Comparison of ENCODE assay signal across 1 cellular context in the genomic region with DNA sequence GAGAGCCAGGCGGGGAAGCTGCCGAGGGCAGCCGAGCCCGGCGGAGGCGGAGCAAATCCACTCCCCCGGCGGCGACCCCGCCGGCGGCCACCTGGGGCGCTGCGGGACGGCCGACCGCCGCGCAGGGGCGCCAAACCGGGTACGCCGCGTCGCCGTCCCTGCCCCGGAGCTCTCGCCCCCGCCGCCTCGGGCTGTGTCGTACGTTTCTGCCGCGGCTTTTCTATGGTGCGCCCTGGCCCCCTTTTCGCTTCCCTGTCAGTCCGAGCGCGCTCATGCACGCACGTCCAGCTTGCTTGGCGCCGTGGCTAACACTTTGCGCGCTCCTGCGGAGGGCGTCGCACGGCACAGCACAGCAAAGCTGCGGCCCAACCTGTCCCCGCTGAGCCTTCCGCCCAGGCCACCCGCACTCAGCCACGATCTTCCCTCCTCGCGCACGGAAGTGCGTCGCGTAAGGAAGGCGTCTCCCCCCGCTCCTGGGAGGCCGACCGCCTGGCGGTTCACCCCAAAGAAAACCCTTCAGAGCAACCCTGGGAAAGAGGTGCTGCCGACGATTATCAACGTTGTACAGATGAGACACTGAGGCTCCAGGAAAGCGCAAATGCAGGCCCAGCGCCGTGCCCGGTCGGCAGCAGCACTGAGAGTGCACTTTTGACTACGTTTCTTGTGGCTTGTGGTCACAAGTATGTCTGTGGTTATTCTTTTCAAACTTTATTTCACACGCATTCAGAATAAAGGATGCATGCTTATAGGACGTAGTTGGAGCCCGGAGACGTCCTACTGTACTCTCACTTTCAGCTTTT.
TF ChIP-seq lines count a peak whose summit lies in the region.

A gene (minus strand): TSS at position 48 of the 800 bp plus-strand sequence. CDS start 1,857 bp downstream, outside the sequence.

TF ChIP-seq in HepG2, 621 proteins besides CTCF, POLR2A, EP300 and RAD21 (continued from another document and continues in another):
- TF ChIP-seq, protein P1, sequence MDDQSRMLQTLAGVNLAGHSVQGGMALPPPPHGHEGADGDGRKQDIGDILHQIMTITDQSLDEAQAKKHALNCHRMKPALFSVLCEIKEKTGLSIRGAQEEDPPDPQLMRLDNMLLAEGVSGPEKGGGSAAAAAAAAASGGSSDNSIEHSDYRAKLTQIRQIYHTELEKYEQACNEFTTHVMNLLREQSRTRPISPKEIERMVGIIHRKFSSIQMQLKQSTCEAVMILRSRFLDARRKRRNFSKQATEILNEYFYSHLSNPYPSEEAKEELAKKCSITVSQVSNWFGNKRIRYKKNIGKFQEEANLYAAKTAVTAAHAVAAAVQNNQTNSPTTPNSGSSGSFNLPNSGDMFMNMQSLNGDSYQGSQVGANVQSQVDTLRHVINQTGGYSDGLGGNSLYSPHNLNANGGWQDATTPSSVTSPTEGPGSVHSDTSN (CRISPR knock-in tag; IDR thresholded peaks at IDR 0.05; ENCODE audit: borderline replicate concordance): no peak; the same call in 1 of the 2 replicates
- TF ChIP-seq, protein P2, sequence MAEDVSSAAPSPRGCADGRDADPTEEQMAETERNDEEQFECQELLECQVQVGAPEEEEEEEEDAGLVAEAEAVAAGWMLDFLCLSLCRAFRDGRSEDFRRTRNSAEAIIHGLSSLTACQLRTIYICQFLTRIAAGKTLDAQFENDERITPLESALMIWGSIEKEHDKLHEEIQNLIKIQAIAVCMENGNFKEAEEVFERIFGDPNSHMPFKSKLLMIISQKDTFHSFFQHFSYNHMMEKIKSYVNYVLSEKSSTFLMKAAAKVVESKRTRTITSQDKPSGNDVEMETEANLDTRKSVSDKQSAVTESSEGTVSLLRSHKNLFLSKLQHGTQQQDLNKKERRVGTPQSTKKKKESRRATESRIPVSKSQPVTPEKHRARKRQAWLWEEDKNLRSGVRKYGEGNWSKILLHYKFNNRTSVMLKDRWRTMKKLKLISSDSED (CRISPR knock-in tag; IDR thresholded peaks at IDR 0.05): peak; percentile 97
- TF ChIP-seq SETDB1 (CRISPR knock-in tag; IDR thresholded peaks at IDR 0.05; ENCODE audit: borderline replicate concordance): no peak
- no peak for TF ChIP-seq NONO (IDR thresholded peaks at IDR 0.05)
- TF ChIP-seq NONO (CRISPR knock-in tag; conservative IDR thresholded peaks at IDR 0.05): peak; percentile 100
- no peak for TF ChIP-seq EZH2 (conservative IDR thresholded peaks at IDR 0.05; ENCODE audit: low read depth, low read length)
- 0 out of 2 replicates have a peak, but pooled peaks have one; percentile 5 for TF ChIP-seq FOSL1 (CRISPR knock-in tag; IDR thresholded peaks at IDR 0.05; ENCODE audit: borderline replicate concordance)
- peak; percentile 99 for TF ChIP-seq HIVEP1 (CRISPR knock-in tag; IDR thresholded peaks at IDR 0.05)
- peak; percentile 99 for TF ChIP-seq SALL1 (CRISPR knock-in tag; IDR thresholded peaks at IDR 0.05)
- peak; percentile 5 for TF ChIP-seq ZNF496 (CRISPR knock-in tag; IDR thresholded peaks at IDR 0.05; ENCODE audit: insufficient replicate concordance)
- TF ChIP-seq FOXA3 (CRISPR knock-in tag; IDR thresholded peaks at IDR 0.05): peak; percentile 73
- TF ChIP-seq ASH2L (IDR thresholded peaks at IDR 0.05; ENCODE audit: insufficient read length, low read depth, low read length): peak; percentile 100
- TF ChIP-seq, protein P3, sequence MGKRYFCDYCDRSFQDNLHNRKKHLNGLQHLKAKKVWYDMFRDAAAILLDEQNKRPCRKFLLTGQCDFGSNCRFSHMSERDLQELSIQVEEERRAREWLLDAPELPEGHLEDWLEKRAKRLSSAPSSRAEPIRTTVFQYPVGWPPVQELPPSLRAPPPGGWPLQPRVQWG (CRISPR knock-in tag; IDR thresholded peaks at IDR 0.05; ENCODE audit: borderline replicate concordance, low read depth): no peak
- TF ChIP-seq WIZ (CRISPR knock-in tag; IDR thresholded peaks at IDR 0.05): peak; percentile 99
- TF ChIP-seq, protein P4, sequence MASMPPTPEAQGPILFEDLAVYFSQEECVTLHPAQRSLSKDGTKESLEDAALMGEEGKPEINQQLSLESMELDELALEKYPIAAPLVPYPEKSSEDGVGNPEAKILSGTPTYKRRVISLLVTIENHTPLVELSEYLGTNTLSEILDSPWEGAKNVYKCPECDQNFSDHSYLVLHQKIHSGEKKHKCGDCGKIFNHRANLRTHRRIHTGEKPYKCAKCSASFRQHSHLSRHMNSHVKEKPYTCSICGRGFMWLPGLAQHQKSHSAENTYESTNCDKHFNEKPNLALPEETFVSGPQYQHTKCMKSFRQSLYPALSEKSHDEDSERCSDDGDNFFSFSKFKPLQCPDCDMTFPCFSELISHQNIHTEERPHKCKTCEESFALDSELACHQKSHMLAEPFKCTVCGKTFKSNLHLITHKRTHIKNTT (CRISPR knock-in tag; IDR thresholded peaks at IDR 0.05): peak; percentile 78; the same call in 1 of the 2 replicates
- peak; percentile 98; the same call in 1 of the 2 replicates for TF ChIP-seq DNMT3B (CRISPR knock-in tag; conservative IDR thresholded peaks at IDR 0.05)
- TF ChIP-seq ADNP (CRISPR knock-in tag; IDR thresholded peaks at IDR 0.05): peak; percentile 77; the same call in 1 of the 2 replicates
- peak; percentile 88; the same call in 1 of the 2 replicates for TF ChIP-seq MIER2 (CRISPR knock-in tag; IDR thresholded peaks at IDR 0.05)
- peak; percentile 97 for TF ChIP-seq ATAD3A (CRISPR knock-in tag; IDR thresholded peaks at IDR 0.05)
- TF ChIP-seq, protein P5, sequence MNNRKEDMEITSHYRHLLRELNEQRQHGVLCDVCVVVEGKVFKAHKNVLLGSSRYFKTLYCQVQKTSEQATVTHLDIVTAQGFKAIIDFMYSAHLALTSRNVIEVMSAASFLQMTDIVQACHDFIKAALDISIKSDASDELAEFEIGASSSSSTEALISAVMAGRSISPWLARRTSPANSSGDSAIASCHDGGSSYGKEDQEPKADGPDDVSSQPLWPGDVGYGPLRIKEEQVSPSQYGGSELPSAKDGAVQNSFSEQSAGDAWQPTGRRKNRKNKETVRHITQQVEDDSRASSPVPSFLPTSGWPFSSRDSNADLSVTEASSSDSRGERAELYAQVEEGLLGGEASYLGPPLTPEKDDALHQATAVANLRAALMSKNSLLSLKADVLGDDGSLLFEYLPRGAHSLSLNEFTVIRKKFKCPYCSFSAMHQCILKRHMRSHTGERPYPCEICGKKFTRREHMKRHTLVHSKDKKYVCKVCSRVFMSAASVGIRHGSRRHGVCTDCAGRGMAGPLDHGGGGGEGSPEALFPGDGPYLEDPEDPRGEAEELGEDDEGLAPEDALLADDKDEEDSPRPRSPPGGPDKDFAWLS (CRISPR knock-in tag; IDR thresholded peaks at IDR 0.05; ENCODE audit: borderline replicate concordance): peak; percentile 72
- TF ChIP-seq ZNF260 (CRISPR knock-in tag; IDR thresholded peaks at IDR 0.05; ENCODE audit: borderline replicate concordance, low read depth): no peak; the same call in 1 of the 2 replicates
- TF ChIP-seq ZNF709 (CRISPR knock-in tag; IDR thresholded peaks at IDR 0.05): peak; percentile 99
- TF ChIP-seq, protein P6, sequence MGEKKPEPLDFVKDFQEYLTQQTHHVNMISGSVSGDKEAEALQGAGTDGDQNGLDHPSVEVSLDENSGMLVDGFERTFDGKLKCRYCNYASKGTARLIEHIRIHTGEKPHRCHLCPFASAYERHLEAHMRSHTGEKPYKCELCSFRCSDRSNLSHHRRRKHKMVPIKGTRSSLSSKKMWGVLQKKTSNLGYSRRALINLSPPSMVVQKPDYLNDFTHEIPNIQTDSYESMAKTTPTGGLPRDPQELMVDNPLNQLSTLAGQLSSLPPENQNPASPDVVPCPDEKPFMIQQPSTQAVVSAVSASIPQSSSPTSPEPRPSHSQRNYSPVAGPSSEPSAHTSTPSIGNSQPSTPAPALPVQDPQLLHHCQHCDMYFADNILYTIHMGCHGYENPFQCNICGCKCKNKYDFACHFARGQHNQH (CRISPR knock-in tag; IDR thresholded peaks at IDR 0.05): peak; percentile 99
- peak; percentile 58; the same call in 1 of the 2 replicates for TF ChIP-seq ZBTB8A (CRISPR knock-in tag; IDR thresholded peaks at IDR 0.05; ENCODE audit: borderline replicate concordance, low read depth)
- peak; percentile 97 for TF ChIP-seq GPN1 (CRISPR knock-in tag; IDR thresholded peaks at IDR 0.05; ENCODE audit: borderline replicate concordance)
- TF ChIP-seq ZNF768 (CRISPR knock-in tag; IDR thresholded peaks at IDR 0.05): peak; percentile 94
- TF ChIP-seq SYNCRIP (IDR thresholded peaks at IDR 0.05; ENCODE audit: insufficient read depth, low read depth, low read length): no peak
- peak; percentile 95; the same call in 1 of the 2 replicates for TF ChIP-seq ZFP1 (CRISPR knock-in tag; IDR thresholded peaks at IDR 0.05)
- peak; percentile 91 for TF ChIP-seq ZMYM2 (CRISPR knock-in tag; IDR thresholded peaks at IDR 0.05)
- TF ChIP-seq ARNT2 (CRISPR knock-in tag; IDR thresholded peaks at IDR 0.05; ENCODE audit: low read depth): peak; percentile 99
- TF ChIP-seq, protein P7, sequence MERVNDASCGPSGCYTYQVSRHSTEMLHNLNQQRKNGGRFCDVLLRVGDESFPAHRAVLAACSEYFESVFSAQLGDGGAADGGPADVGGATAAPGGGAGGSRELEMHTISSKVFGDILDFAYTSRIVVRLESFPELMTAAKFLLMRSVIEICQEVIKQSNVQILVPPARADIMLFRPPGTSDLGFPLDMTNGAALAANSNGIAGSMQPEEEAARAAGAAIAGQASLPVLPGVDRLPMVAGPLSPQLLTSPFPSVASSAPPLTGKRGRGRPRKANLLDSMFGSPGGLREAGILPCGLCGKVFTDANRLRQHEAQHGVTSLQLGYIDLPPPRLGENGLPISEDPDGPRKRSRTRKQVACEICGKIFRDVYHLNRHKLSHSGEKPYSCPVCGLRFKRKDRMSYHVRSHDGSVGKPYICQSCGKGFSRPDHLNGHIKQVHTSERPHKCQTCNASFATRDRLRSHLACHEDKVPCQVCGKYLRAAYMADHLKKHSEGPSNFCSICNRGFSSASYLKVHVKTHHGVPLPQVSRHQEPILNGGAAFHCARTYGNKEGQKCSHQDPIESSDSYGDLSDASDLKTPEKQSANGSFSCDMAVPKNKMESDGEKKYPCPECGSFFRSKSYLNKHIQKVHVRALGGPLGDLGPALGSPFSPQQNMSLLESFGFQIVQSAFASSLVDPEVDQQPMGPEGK (CRISPR knock-in tag; IDR thresholded peaks at IDR 0.05): peak; percentile 96
- TF ChIP-seq NR2C2 (CRISPR knock-in tag; IDR thresholded peaks at IDR 0.05; ENCODE audit: borderline replicate concordance): peak; percentile 82
- TF ChIP-seq, protein P8, sequence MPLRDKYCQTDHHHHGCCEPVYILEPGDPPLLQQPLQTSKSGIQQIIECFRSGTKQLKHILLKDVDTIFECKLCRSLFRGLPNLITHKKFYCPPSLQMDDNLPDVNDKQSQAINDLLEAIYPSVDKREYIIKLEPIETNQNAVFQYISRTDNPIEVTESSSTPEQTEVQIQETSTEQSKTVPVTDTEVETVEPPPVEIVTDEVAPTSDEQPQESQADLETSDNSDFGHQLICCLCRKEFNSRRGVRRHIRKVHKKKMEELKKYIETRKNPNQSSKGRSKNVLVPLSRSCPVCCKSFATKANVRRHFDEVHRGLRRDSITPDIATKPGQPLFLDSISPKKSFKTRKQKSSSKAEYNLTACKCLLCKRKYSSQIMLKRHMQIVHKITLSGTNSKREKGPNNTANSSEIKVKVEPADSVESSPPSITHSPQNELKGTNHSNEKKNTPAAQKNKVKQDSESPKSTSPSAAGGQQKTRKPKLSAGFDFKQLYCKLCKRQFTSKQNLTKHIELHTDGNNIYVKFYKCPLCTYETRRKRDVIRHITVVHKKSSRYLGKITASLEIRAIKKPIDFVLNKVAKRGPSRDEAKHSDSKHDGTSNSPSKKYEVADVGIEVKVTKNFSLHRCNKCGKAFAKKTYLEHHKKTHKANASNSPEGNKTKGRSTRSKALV (CRISPR knock-in tag; IDR thresholded peaks at IDR 0.05): peak; percentile 100
- TF ChIP-seq, protein P9, sequence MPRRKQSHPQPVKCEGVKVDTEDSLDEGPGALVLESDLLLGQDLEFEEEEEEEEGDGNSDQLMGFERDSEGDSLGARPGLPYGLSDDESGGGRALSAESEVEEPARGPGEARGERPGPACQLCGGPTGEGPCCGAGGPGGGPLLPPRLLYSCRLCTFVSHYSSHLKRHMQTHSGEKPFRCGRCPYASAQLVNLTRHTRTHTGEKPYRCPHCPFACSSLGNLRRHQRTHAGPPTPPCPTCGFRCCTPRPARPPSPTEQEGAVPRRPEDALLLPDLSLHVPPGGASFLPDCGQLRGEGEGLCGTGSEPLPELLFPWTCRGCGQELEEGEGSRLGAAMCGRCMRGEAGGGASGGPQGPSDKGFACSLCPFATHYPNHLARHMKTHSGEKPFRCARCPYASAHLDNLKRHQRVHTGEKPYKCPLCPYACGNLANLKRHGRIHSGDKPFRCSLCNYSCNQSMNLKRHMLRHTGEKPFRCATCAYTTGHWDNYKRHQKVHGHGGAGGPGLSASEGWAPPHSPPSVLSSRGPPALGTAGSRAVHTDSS (CRISPR knock-in tag; conservative IDR thresholded peaks at IDR 0.05): 0 out of 2 replicates have a peak, but pooled peaks have one; percentile 18
- TF ChIP-seq SIN3A (IDR thresholded peaks at IDR 0.05; ENCODE audit: borderline replicate concordance, low read depth, low read length): peak; percentile 88; the same call in 1 of the 2 replicates
- TF ChIP-seq, protein P10, sequence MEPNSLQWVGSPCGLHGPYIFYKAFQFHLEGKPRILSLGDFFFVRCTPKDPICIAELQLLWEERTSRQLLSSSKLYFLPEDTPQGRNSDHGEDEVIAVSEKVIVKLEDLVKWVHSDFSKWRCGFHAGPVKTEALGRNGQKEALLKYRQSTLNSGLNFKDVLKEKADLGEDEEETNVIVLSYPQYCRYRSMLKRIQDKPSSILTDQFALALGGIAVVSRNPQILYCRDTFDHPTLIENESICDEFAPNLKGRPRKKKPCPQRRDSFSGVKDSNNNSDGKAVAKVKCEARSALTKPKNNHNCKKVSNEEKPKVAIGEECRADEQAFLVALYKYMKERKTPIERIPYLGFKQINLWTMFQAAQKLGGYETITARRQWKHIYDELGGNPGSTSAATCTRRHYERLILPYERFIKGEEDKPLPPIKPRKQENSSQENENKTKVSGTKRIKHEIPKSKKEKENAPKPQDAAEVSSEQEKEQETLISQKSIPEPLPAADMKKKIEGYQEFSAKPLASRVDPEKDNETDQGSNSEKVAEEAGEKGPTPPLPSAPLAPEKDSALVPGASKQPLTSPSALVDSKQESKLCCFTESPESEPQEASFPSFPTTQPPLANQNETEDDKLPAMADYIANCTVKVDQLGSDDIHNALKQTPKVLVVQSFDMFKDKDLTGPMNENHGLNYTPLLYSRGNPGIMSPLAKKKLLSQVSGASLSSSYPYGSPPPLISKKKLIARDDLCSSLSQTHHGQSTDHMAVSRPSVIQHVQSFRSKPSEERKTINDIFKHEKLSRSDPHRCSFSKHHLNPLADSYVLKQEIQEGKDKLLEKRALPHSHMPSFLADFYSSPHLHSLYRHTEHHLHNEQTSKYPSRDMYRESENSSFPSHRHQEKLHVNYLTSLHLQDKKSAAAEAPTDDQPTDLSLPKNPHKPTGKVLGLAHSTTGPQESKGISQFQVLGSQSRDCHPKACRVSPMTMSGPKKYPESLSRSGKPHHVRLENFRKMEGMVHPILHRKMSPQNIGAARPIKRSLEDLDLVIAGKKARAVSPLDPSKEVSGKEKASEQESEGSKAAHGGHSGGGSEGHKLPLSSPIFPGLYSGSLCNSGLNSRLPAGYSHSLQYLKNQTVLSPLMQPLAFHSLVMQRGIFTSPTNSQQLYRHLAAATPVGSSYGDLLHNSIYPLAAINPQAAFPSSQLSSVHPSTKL (CRISPR knock-in tag; IDR thresholded peaks at IDR 0.05): peak; percentile 92
- TF ChIP-seq MEF2D (CRISPR knock-in tag; IDR thresholded peaks at IDR 0.05): peak; percentile 98
- peak; percentile 22; the same call in 1 of the 2 replicates for TF ChIP-seq ZNF775 (CRISPR knock-in tag; IDR thresholded peaks at IDR 0.05; ENCODE audit: borderline replicate concordance)
- no peak for TF ChIP-seq NBN (conservative IDR thresholded peaks at IDR 0.05)
- no peak for TF ChIP-seq KAT2B (IDR thresholded peaks at IDR 0.05; ENCODE audit: borderline replicate concordance, low read depth, low read length)
- peak; percentile 96; the same call in 1 of the 2 replicates for TF ChIP-seq ZNF724P (CRISPR knock-in tag; IDR thresholded peaks at IDR 0.05; ENCODE audit: borderline replicate concordance)
- TF ChIP-seq ZBTB20 (CRISPR knock-in tag; IDR thresholded peaks at IDR 0.05; ENCODE audit: borderline replicate concordance, low read depth): peak; percentile 97
